In genomic region chr4:82814034-82814433, GRCh38 we compare ENCODE assay signal across 2 cellular contexts.
TF ChIP-seq lines count a peak whose summit lies in the region.

No MANE protein-coding gene starts in this region.

TF ChIP-seq in SK-N-SH treated with all-trans-retinoic acid at 6 μM for 48 hours, 23 proteins besides CTCF, POLR2A, EP300 and RAD21 (continued from another document):
- no peak for TF ChIP-seq PPARA (CRISPR knock-in tag; IDR thresholded peaks at IDR 0.05; ENCODE audit: borderline replicate concordance)
- TF ChIP-seq CREB5 (CRISPR knock-in tag; IDR thresholded peaks at IDR 0.05; ENCODE audit: low read depth) = no peak
- TF ChIP-seq CSRNP3 (CRISPR knock-in tag; IDR thresholded peaks at IDR 0.05) = no peak
- no peak for TF ChIP-seq ZNF8 (CRISPR knock-in tag; IDR thresholded peaks at IDR 0.05)
- no peak for TF ChIP-seq GLIS3 (CRISPR knock-in tag; IDR thresholded peaks at IDR 0.05)
- TF ChIP-seq SNAI2 (CRISPR knock-in tag; IDR thresholded peaks at IDR 0.05) = no peak
- TF ChIP-seq ZFP3 (CRISPR knock-in tag; IDR thresholded peaks at IDR 0.05) = no peak
- no peak for TF ChIP-seq TSHZ2 (CRISPR knock-in tag; IDR thresholded peaks at IDR 0.05)
- TF ChIP-seq ZNF70 (CRISPR knock-in tag; IDR thresholded peaks at IDR 0.05) = no peak
- no peak for TF ChIP-seq CSDC2 (CRISPR knock-in tag; IDR thresholded peaks at IDR 0.05)
- no peak for TF ChIP-seq POU6F1 (CRISPR knock-in tag; IDR thresholded peaks at IDR 0.05; ENCODE audit: borderline replicate concordance, low read depth)
- no peak for TF ChIP-seq OSR1 (CRISPR knock-in tag; IDR thresholded peaks at IDR 0.05)
- TF ChIP-seq ZFP30 (CRISPR knock-in tag; IDR thresholded peaks at IDR 0.05) = no peak
- no peak for TF ChIP-seq BACH2 (CRISPR knock-in tag; IDR thresholded peaks at IDR 0.05; ENCODE audit: borderline replicate concordance)
- TF ChIP-seq ESRRG (CRISPR knock-in tag; IDR thresholded peaks at IDR 0.05) = no peak
- no peak for TF ChIP-seq TCF4 (CRISPR knock-in tag; IDR thresholded peaks at IDR 0.05; ENCODE audit: borderline replicate concordance)

TF ChIP-seq in HEK293, 187 proteins besides CTCF, POLR2A, EP300 and RAD21 (continued from another document):
- TF ChIP-seq ZFHX2 (tag by site-specific recombination; conservative IDR thresholded peaks at IDR 0.05) (no peak), PRDM2 (tag by site-specific recombination; IDR thresholded peaks at IDR 0.05; ENCODE audit: borderline replicate concordance) (no peak), ZNF621 (tag by site-specific recombination; IDR thresholded peaks at IDR 0.05) (no peak), ZBTB20 (tag by site-specific recombination; IDR thresholded peaks at IDR 0.05) (0 out of 2 replicates have a peak, but pooled peaks have one; percentile 11), ZNF354C (tag by site-specific recombination; IDR thresholded peaks at IDR 0.05; ENCODE audit: borderline replicate concordance, low read depth) (no peak), ZNF174 (tag by site-specific recombination; IDR thresholded peaks at IDR 0.05) (no peak), PBX3 (CRISPR knock-in tag; IDR thresholded peaks at IDR 0.05) (no peak), AEBP2 (tag by site-specific recombination; IDR thresholded peaks at IDR 0.05; ENCODE audit: borderline replicate concordance) (no peak), ZNF37A (tag by site-specific recombination; IDR thresholded peaks at IDR 0.05) (no peak), ZBTB21 (tag by site-specific recombination; IDR thresholded peaks at IDR 0.05) (no peak), PRDM6 (tag by site-specific recombination; IDR thresholded peaks at IDR 0.05) (peak; percentile 57; the same call in 1 of the 2 replicates), PATZ1 (tag by site-specific recombination; IDR thresholded peaks at IDR 0.05) (no peak), ZSCAN18 (tag by site-specific recombination; IDR thresholded peaks at IDR 0.05) (no peak), YY2 (tag by site-specific recombination; IDR thresholded peaks at IDR 0.05) (no peak), ZNF473 (tag by site-specific recombination; IDR thresholded peaks at IDR 0.05) (no peak), ZNF623 (tag by site-specific recombination; IDR thresholded peaks at IDR 0.05) (no peak)
